In the genomic region with DNA sequence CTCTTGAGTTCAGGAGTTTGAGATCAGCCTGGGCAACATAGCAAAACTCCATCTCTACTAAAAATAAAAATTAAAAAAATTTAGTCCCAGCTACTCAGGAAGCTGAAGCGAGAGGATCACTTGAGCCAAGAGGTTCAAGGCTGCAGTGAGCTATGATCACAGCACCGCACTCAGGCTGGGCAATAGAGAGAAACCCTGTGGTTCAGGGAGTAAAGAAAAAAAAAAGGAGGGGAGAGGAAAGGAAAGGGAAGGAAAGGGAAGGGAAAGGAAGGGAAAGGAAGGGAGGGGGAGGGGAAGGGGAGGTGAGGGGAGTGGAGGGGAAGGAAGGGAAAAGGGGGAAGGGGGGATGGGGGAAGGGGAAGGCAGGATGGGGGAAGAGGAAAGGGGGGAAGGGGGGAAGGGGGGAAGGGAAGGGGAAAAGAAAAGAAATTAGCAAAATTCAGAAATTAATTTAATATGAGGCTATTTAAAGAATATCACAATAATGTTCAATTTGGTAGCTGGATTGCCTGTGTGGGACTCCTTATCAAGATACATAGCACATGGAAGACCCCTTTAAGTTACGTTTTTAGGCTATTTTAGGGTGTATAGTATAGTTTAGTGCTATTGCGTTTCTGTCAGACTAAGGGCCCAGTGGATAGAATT, we compare ENCODE assay signal across 29 cellular contexts.
"Had no signal": no experiment of that assay in that cellular context is flagged by ENCODE, and none has a peak within 500 bp of the region (broad histone marks: within the 10 kb centered on the region; RNA-seq: fewer than 3 reads in every experiment).

No MANE protein-coding gene starts in this region.

- H3K36me3 Mint-ChIP-seq: stimulated activated effector memory CD8-positive, alpha-beta T cell treated with anti-CD3 and anti-CD28 coated beads, Interleukin-12 subunit alpha, Interleukin-12 subunit beta, amount 100 ng/mL, for 72 hours; stimulated activated memory B cell treated with anti-CD40 and anti-IgM and Interleukin-4, amounts not matched to agents 10 μg/mL and 1 μg/mL and 100 μg/mL, for 72 hours; stimulated activated naive B cell treated with anti-CD40 and anti-IgM and Interleukin-4, amounts not matched to agents 10 μg/mL and 1 μg/mL and 100 μg/mL, for 72 hours; type B pancreatic cell had no signal

- H3K27me3 Mint-ChIP-seq: stimulated activated memory B cell treated with anti-CD40 and anti-IgM and Interleukin-4, amounts not matched to agents 10 μg/mL and 1 μg/mL and 100 μg/mL, for 72 hours; stimulated activated naive B cell treated with anti-CD40 and anti-IgM and Interleukin-4, amounts not matched to agents 10 μg/mL and 1 μg/mL and 100 μg/mL, for 72 hours; stimulated activated naive CD8-positive, alpha-beta T cell treated with anti-CD3 and anti-CD28 coated beads, Interleukin-15, amount 100 ng/mL, for 72 hours; stimulated activated naive CD8-positive, alpha-beta T cell treated with anti-CD3 and anti-CD28 coated beads, Interleukin-15, Interleukin-2, amounts not matched to agents 100 ng/mL and 50 ng/mL, for 24 hours; type B pancreatic cell had no signal

- H3K9me3 ChIP-seq: stomach, suprapubic skin, testis, thoracic aorta, thyroid gland, tibial artery, tibial nerve, transverse colon, upper lobe of left lung, upper lobe of right lung, uterus, vagina had no signal

- H3K27me3 ChIP-seq: stomach, suprapubic skin, testis, thyroid gland, tibial artery, tibial nerve, transverse colon, upper lobe of left lung, upper lobe of right lung, uterus, vagina had no signal

- H3K9me3 Mint-ChIP-seq: type B pancreatic cell had no signal

- H3K36me3 ChIP-seq: stomach, suprapubic skin, thoracic aorta, thyroid gland, tibial artery, tibial nerve, transverse colon, upper lobe of left lung, upper lobe of right lung, uterus, vagina had no signal

- H3K4me1 ChIP-seq: stomach, suprapubic skin, testis, thyroid gland, tibial artery, tibial nerve, transverse colon, upper lobe of left lung, upper lobe of right lung, uterus, vagina had no signal

- DNase-seq: stimulated activated CD4-positive, alpha-beta T cell treated with anti-CD3 and anti-CD28 coated beads, Interleukin-2, amount 100 ng/mL, for 48 hours; stimulated activated CD4-positive, alpha-beta T cell treated with anti-CD3 and anti-CD28 coated beads, Interleukin-4, amount 100 ng/mL, for 1 hour; stimulated activated CD4-positive, alpha-beta T cell treated with anti-CD3 and anti-CD28 coated beads, Interleukin-4, amount 100 ng/mL, for 24 hours; stimulated activated CD4-positive, alpha-beta T cell treated with anti-CD3 and anti-CD28 coated beads, Interleukin-4, amount 100 ng/mL, for 4 hours; stimulated activated CD8-positive, alpha-beta memory T cell treated with anti-CD3 and anti-CD28 coated beads, Interleukin-4, amount 100 ng/mL, for 48 hours; stimulated activated naive B cell treated with anti-CD40 and anti-IgM and Interleukin-4, amounts not matched to agents 10 μg/mL and 1 μg/mL and 100 μg/mL, for 72 hours; stimulated activated naive CD4-positive, alpha-beta T cell; stimulated activated naive CD4-positive, alpha-beta T cell treated with Interleukin-2 at 50 U/mL for 16 hours; stimulated activated naive CD8-positive, alpha-beta T cell treated with anti-CD3 and anti-CD28 coated beads, Interleukin-15, amount 100 ng/mL, for 72 hours; stimulated activated naive CD8-positive, alpha-beta T cell treated with anti-CD3 and anti-CD28 coated beads, Interleukin-15, Interleukin-2, amounts not matched to agents 100 U/mL and 50 U/mL, for 24 hours; stomach; substantia nigra; testis; thyroid gland; tibial artery; transverse colon; trophoblast cell; upper lobe of left lung; upper lobe of right lung; uterus had no signal

- FAIRE-seq: urothelium cell line had no signal

- ATAC-seq: stimulated activated effector memory CD8-positive, alpha-beta T cell treated with anti-CD3 and anti-CD28 coated beads, Interleukin-12 subunit alpha, Interleukin-12 subunit beta, amount 100 ng/mL, for 72 hours; stimulated activated memory B cell treated with anti-CD40 and anti-IgM and Interleukin-4, amounts not matched to agents 10 μg/mL and 1 μg/mL and 100 μg/mL, for 72 hours; stimulated activated naive B cell treated with anti-CD40 and anti-IgM and Interleukin-4, amounts not matched to agents 10 μg/mL and 1 μg/mL and 100 μg/mL, for 72 hours; stimulated activated naive CD8-positive, alpha-beta T cell treated with anti-CD3 and anti-CD28 coated beads, Interleukin-15, amount 100 ng/mL, for 72 hours; stimulated activated naive CD8-positive, alpha-beta T cell treated with anti-CD3 and anti-CD28 coated beads, Interleukin-15, Interleukin-2, amounts not matched to agents 100 U/mL and 50 U/mL, for 24 hours; upper lobe of right lung had no signal

- H3K4me3 ChIP-seq: stomach, suprapubic skin, testis, thoracic aorta, thyroid gland, tibial artery, tibial nerve, transverse colon, upper lobe of left lung, upper lobe of right lung, uterus, vagina had no signal

- H3K4me3 Mint-ChIP-seq: stimulated activated effector memory CD8-positive, alpha-beta T cell treated with anti-CD3 and anti-CD28 coated beads, Interleukin-12 subunit alpha, Interleukin-12 subunit beta, amount 100 ng/mL, for 72 hours; stimulated activated memory B cell treated with anti-CD40 and anti-IgM and Interleukin-4, amounts not matched to agents 10 μg/mL and 1 μg/mL and 100 μg/mL, for 72 hours; stimulated activated naive B cell treated with anti-CD40 and anti-IgM and Interleukin-4, amounts not matched to agents 10 μg/mL and 1 μg/mL and 100 μg/mL, for 72 hours; stimulated activated naive CD8-positive, alpha-beta T cell treated with anti-CD3 and anti-CD28 coated beads, Interleukin-15, amount 100 ng/mL, for 72 hours; stimulated activated naive CD8-positive, alpha-beta T cell treated with anti-CD3 and anti-CD28 coated beads, Interleukin-15, Interleukin-2, amounts not matched to agents 100 ng/mL and 50 ng/mL, for 24 hours; type B pancreatic cell had no signal

- H3K27ac Mint-ChIP-seq: stimulated activated effector memory CD8-positive, alpha-beta T cell treated with anti-CD3 and anti-CD28 coated beads, Interleukin-12 subunit alpha, Interleukin-12 subunit beta, amount 100 ng/mL, for 72 hours; stimulated activated memory B cell treated with anti-CD40 and anti-IgM and Interleukin-4, amounts not matched to agents 10 μg/mL and 1 μg/mL and 100 μg/mL, for 72 hours; stimulated activated naive B cell treated with anti-CD40 and anti-IgM and Interleukin-4, amounts not matched to agents 10 μg/mL and 1 μg/mL and 100 μg/mL, for 72 hours; stimulated activated naive CD8-positive, alpha-beta T cell treated with anti-CD3 and anti-CD28 coated beads, Interleukin-15, amount 100 ng/mL, for 72 hours; stimulated activated naive CD8-positive, alpha-beta T cell treated with anti-CD3 and anti-CD28 coated beads, Interleukin-15, Interleukin-2, amounts not matched to agents 100 ng/mL and 50 ng/mL, for 24 hours; type B pancreatic cell had no signal

- H3K27ac ChIP-seq: stomach, suprapubic skin, testis, thoracic aorta, thyroid gland, tibial artery, tibial nerve, transverse colon, upper lobe of left lung, upper lobe of right lung, uterus, vagina had no signal

- H3K4me1 Mint-ChIP-seq: stimulated activated effector memory CD8-positive, alpha-beta T cell treated with anti-CD3 and anti-CD28 coated beads, Interleukin-12 subunit alpha, Interleukin-12 subunit beta, amount 100 ng/mL, for 72 hours; stimulated activated memory B cell treated with anti-CD40 and anti-IgM and Interleukin-4, amounts not matched to agents 10 μg/mL and 1 μg/mL and 100 μg/mL, for 72 hours; stimulated activated naive B cell treated with anti-CD40 and anti-IgM and Interleukin-4, amounts not matched to agents 10 μg/mL and 1 μg/mL and 100 μg/mL, for 72 hours; stimulated activated naive CD8-positive, alpha-beta T cell treated with anti-CD3 and anti-CD28 coated beads, Interleukin-15, amount 100 ng/mL, for 72 hours had no signal
